ENCODE assay signal across 8 cellular contexts in the genomic region with DNA sequence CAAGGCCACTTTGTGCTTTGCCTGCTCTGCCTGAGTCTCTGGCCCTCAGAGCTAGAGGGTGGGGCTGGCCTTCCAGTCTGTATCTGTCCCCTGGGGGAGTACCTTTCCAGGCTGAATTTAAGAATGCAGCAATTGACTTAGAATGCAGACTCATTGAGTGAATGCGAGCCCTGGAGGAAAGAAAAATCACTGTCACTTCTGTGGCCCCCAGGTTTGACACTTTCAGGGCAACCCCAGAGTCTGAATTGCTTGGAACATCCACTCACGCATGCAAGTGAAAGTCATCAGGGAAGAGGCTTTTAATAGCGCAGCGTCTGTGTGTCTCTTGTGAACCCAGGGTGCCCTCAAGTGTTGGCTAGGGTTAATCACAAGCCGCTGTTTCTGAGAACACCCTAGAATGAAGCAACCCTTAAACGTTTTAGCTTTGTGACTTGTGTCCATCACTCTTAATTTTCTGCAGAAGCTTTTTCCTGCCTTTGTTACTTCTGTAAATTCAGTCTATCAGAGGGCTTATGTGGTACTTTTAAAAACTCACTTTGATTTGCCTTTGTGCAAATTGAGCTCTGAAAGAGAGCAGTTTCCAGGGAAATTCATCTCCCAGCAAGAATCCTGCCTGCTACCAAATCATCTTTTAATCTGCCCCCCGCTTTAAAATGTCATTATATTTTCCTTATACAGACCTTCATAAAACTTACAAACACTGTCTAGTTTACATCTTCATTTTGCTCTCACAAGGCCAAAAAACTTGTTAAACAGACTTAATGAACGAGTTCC.
DNase-seq lines count a peak whose midpoint lies in the region; ATAC-seq, FAIRE-seq and TF ChIP-seq lines count a peak whose summit lies in the region.

No MANE protein-coding gene starts in this region.

- intact Hi-C loops in Panc1 (cut with micrococcal nuclease; ENCODE audit: unreplicated experiment), result loop anchor here (2.0 to 10.0 kb wide), 2 partner anchors 372 to 522 kb away; no protein-coding TSS in a partner anchor

- H3K27ac ChIP-seq in Panc1 (ENCODE audit: low read length) (no peak overlapping the region), osteoblast (ENCODE audit: low read depth, low read length) (no peak overlapping the region)

- peak; percentile 97 for ATAC-seq in Panc1

- TF ChIP-seq CTCF in Panc1 (IDR thresholded peaks at IDR 0.05) (peak; percentile 85), fibroblast of villous mesenchyme (IDR thresholded peaks at IDR 0.05; ENCODE audit: insufficient read depth, low read depth, low read length) (peak; percentile 69), osteoblast (IDR thresholded peaks at IDR 0.05; ENCODE audit: extremely low read depth, low read depth, low read length) (peak; percentile 68)

- POLR2A ChIA-PET in Panc1 (lab: Charles Lee), result no interaction called here

- DNase-seq in C1 segment of cervical spinal cord (lab: John Stamatoyannopoulos, UW) (peak in 10 of 14 donors; percentile 4 to 45 (median 12)), GM19239 (ENCODE audit: insufficient read length, low spot score) (peak; percentile 25), HUDEP-2 (lab: John Stamatoyannopoulos, UW; ENCODE audit: unreplicated experiment in 76 of 76) (peak in 54 of 76 experiments; percentile 1 to 68 (median 22)), Panc1 (ENCODE audit: low read depth, low spot score) (peak; percentile 42), activated T-helper 1 cell treated with Interleukin-2 at 50 U/mL for 16 hours (ENCODE audit: low read depth) (peak; percentile 41), fibroblast of villous mesenchyme (ENCODE audit: low read depth) (peak; percentile 67), osteoblast (ENCODE audit: insufficient read length, low spot score, missing footprints) (no peak), urothelium cell line (ENCODE audit: low spot score) (peak; percentile 70)

- in situ Hi-C loops in Panc1 (cut with HindIII; ENCODE audit: low pct_unique_long_range_greater_than_20kb, low sequenced_read_pairs), result no loop called here

- FAIRE-seq in GM19239 (lab: Jason Lieb, UNC), result peak; percentile 88
- no peak for FAIRE-seq in urothelium cell line (lab: Jason Lieb, UNC)

- no peaks in the 10 kb centered on the region for H3K79me2 ChIP-seq in osteoblast (ENCODE audit: insufficient read depth, low read length)

- H3K9me3 ChIP-seq in Panc1 (ENCODE audit: control insufficient read depth, insufficient read depth, low read depth, low read length) (no peaks in the 10 kb centered on the region), osteoblast (ENCODE audit: low read depth, low read length) (no peaks in the 10 kb centered on the region)

- H3K27me3 ChIP-seq in Panc1 (ENCODE audit: control insufficient read depth, insufficient read depth, low read length) (peaks cover 17% of the 10 kb centered on the region), osteoblast (ENCODE audit: insufficient read depth, low read length) (no peaks in the 10 kb centered on the region)

- no peaks in the 10 kb centered on the region for H4K20me1 ChIP-seq in osteoblast (ENCODE audit: insufficient read depth, low read length)

- CTCF ChIA-PET in Panc1 (lab: Charles Lee), result interaction anchor here (0.6 kb wide), 1 partner anchor 1207 kb away, joined by 3 read pairs; no protein-coding TSS in a partner anchor

- H3K4me1 ChIP-seq in Panc1 (ENCODE audit: control insufficient read depth, insufficient read depth, low read length) (no peaks in the 10 kb centered on the region), osteoblast (ENCODE audit: insufficient read depth, low read length) (no peaks in the 10 kb centered on the region)

- no TSS peak for BruUV-seq in Panc1 (replicated peaks; lab: Mats Ljungman, UMichigan)

- no peak overlapping the region for H2AFZ ChIP-seq in osteoblast (ENCODE audit: low read length)

- H3K4me3 ChIP-seq in Panc1 (ENCODE audit: low read depth in 2 of 2, low read length in 2 of 2) (no peak overlapping the region), fibroblast of villous mesenchyme (ENCODE audit: low read depth, low read length) (no peak overlapping the region), osteoblast (ENCODE audit: insufficient read depth, low read length) (no peak overlapping the region)

- peak overlapping the region; percentile 34 for H3K4me2 ChIP-seq in osteoblast (ENCODE audit: insufficient read depth, low read length)

- H3K36me3 ChIP-seq in Panc1 (ENCODE audit: control insufficient read depth, insufficient read depth, low read length) (no peaks in the 10 kb centered on the region), osteoblast (ENCODE audit: insufficient read depth, low read length) (no peaks in the 10 kb centered on the region)
